20 cellular contexts compared by ENCODE assay signal in genomic region chr10:103805781-103806180, GRCh38.
"Had no signal": no experiment of that assay in that cellular context is flagged by ENCODE, and none has a peak within 500 bp of the region (broad histone marks: within the 10 kb centered on the region; RNA-seq: fewer than 3 reads in every experiment).

No MANE protein-coding gene starts in this region.

- FAIRE-seq: TTC549 had no signal

- H3K9me3 ChIP-seq: adrenal gland, MG63, Peyer's patch had no signal

- H3K27ac Mint-ChIP-seq: activated CD4-positive, alpha-beta memory T cell treated with anti-CD3 and anti-CD28 coated beads for 36 hours; activated CD4-positive, alpha-beta T cell treated with anti-CD3 and anti-CD28 coated beads, Interleukin-2, amount 10 ng/mL, durations not matched to agents 7 days and 5 days; activated naive CD8-positive, alpha-beta T cell treated with anti-CD3 and anti-CD28 coated beads, Interleukin-2, amount 10 ng/mL, durations not matched to agents 7 days and 5 days had no signal

- H3K27ac ChIP-seq: adrenal gland, Peyer's patch had no signal

- H3K4me3 ChIP-seq: adrenal gland, MG63, Peyer's patch had no signal

- DNase-seq: activated CD4-positive, alpha-beta memory T cell treated with anti-CD3 and anti-CD28 coated beads for 36 hours; activated CD4-positive, alpha-beta T cell treated with anti-CD3 and anti-CD28 coated beads, Interleukin-2, amount 10 ng/mL, durations not matched to agents 7 days and 5 days; activated CD4-positive, CD25-positive, alpha-beta regulatory T cell; activated CD8-positive, alpha-beta memory T cell treated with anti-CD3 and anti-CD28 coated beads, Interleukin-2, amount 50 U/mL, for 4 hours; activated naive CD4-positive, alpha-beta T cell treated with anti-CD3 and anti-CD28 coated beads, Interleukin-2, amount 50 U/mL, for 16 hours; activated naive CD8-positive, alpha-beta T cell treated with anti-CD3 and anti-CD28 coated beads, Interleukin-2, amount 10 ng/mL, durations not matched to agents 7 days and 5 days; adrenal gland; anterior cingulate cortex; caudate nucleus; MG63; NCI-H1105 treated with DMSO at 0.1 percent for 48 hours; NCI-H1436 treated with DMSO at 0.1 percent for 48 hours; NCI-H187 treated with DMSO at 0.1 percent for 48 hours; NCI-H2081 treated with DMSO at 0.1 percent for 48 hours; NCI-H446; Peyer's patch; SHP77 treated with DMSO at 0.1 percent for 48 hours; T-helper 2 cell; T1000 had no signal

- H3K27me3 ChIP-seq: adrenal gland, MG63, Peyer's patch had no signal

- H3K27me3 Mint-ChIP-seq: activated CD4-positive, alpha-beta memory T cell treated with anti-CD3 and anti-CD28 coated beads for 36 hours had no signal

- H3K9me3 Mint-ChIP-seq: activated CD4-positive, alpha-beta memory T cell treated with anti-CD3 and anti-CD28 coated beads for 36 hours; activated CD4-positive, alpha-beta T cell treated with anti-CD3 and anti-CD28 coated beads, Interleukin-2, amount 10 ng/mL, durations not matched to agents 7 days and 5 days; activated naive CD8-positive, alpha-beta T cell treated with anti-CD3 and anti-CD28 coated beads, Interleukin-2, amount 10 ng/mL, durations not matched to agents 7 days and 5 days had no signal

- H3K4me3 Mint-ChIP-seq: activated CD4-positive, alpha-beta memory T cell treated with anti-CD3 and anti-CD28 coated beads for 36 hours; activated CD4-positive, alpha-beta T cell treated with anti-CD3 and anti-CD28 coated beads, Interleukin-2, amount 10 ng/mL, durations not matched to agents 7 days and 5 days; activated naive CD8-positive, alpha-beta T cell treated with anti-CD3 and anti-CD28 coated beads, Interleukin-2, amount 10 ng/mL, durations not matched to agents 7 days and 5 days had no signal

- H3K36me3 ChIP-seq: adrenal gland, MG63, Peyer's patch had no signal

- H3K4me1 ChIP-seq: adrenal gland had no signal

- H3K36me3 Mint-ChIP-seq: activated CD4-positive, alpha-beta memory T cell treated with anti-CD3 and anti-CD28 coated beads for 36 hours; activated naive CD8-positive, alpha-beta T cell treated with anti-CD3 and anti-CD28 coated beads, Interleukin-2, amount 10 ng/mL, durations not matched to agents 7 days and 5 days had no signal
